ENCODE assay signal across 19 cellular contexts in genomic region chr11:95192717-95193116, GRCh38.
"Had no signal": no experiment of that assay in that cellular context is flagged by ENCODE, and none has a peak within 500 bp of the region (broad histone marks: within the 10 kb centered on the region; RNA-seq: fewer than 3 reads in every experiment).

No MANE protein-coding gene starts in this region.

- H3K36me3 ChIP-seq: breast epithelium had no signal

- H3K4me3 Mint-ChIP-seq: activated CD8-positive, alpha-beta T cell treated with anti-CD3 and anti-CD28 coated beads, Interleukin-2, amount 10 ng/mL, durations not matched to agents 7 days and 5 days; activated naive CD8-positive, alpha-beta T cell treated with anti-CD3 and anti-CD28 coated beads, Interleukin-2, amount 50 U/mL, for 24 hours had no signal

- H3K4me1 ChIP-seq: breast epithelium had no signal

- H3K9me3 Mint-ChIP-seq: activated naive CD8-positive, alpha-beta T cell treated with anti-CD3 and anti-CD28 coated beads, Interleukin-2, amount 50 U/mL, for 24 hours had no signal

- ATAC-seq: activated CD8-positive, alpha-beta T cell treated with anti-CD3 and anti-CD28 coated beads, Interleukin-2, amount 10 ng/mL, durations not matched to agents 7 days and 5 days; activated naive CD4-positive, alpha-beta T cell treated with anti-CD3 and anti-CD28 coated beads, Interleukin-2, amount 50 U/mL, for 72 hours; activated naive CD8-positive, alpha-beta T cell treated with anti-CD3 and anti-CD28 coated beads, Interleukin-2, amount 50 U/mL, for 24 hours had no signal

- H3K27me3 Mint-ChIP-seq: activated naive CD8-positive, alpha-beta T cell treated with anti-CD3 and anti-CD28 coated beads, Interleukin-2, amount 50 U/mL, for 24 hours had no signal

- H3K27ac Mint-ChIP-seq: activated CD8-positive, alpha-beta T cell treated with anti-CD3 and anti-CD28 coated beads, Interleukin-2, amount 10 ng/mL, durations not matched to agents 7 days and 5 days; activated naive CD4-positive, alpha-beta T cell treated with anti-CD3 and anti-CD28 coated beads, Interleukin-2, amount 50 U/mL, for 72 hours; activated naive CD8-positive, alpha-beta T cell treated with anti-CD3 and anti-CD28 coated beads, Interleukin-2, amount 50 U/mL, for 24 hours had no signal

- H3K9me3 ChIP-seq: breast epithelium had no signal

- DNase-seq: activated CD4-positive, alpha-beta T cell treated with anti-CD3 and anti-CD28 coated beads for 4 hours; activated CD8-positive, alpha-beta memory T cell treated with anti-CD3 and anti-CD28 coated beads, Interleukin-2, amount 50 U/mL, for 48 hours; activated CD8-positive, alpha-beta T cell treated with anti-CD3 and anti-CD28 coated beads, Interleukin-2, amount 10 ng/mL, durations not matched to agents 7 days and 5 days; activated naive CD8-positive, alpha-beta T cell treated with anti-CD3 and anti-CD28 coated beads, Interleukin-2, amount 50 U/mL, for 24 hours; activated T-cell treated with anti-CD3 and anti-CD28 coated beads, Interleukin-2, amount 50 U/mL, for 1 hour; central memory CD4-positive, alpha-beta T cell; Kasumi-1; KBM-7; NCI-H1105 treated with DMSO at 0.1 percent for 48 hours; NCI-H1436 treated with DMSO at 0.1 percent for 48 hours; NCI-H187 treated with DMSO at 0.1 percent for 48 hours; NCI-H2171; NCI-H2227 treated with DMSO at 0.1 percent for 48 hours; NCI-H446 treated with DMSO at 0.1 percent for 48 hours; NCI-H524 treated with DMSO at 0.1 percent for 48 hours; SIG-M5; T-helper 1 cell had no signal

- H3K27me3 ChIP-seq: breast epithelium had no signal

- H3K4me3 ChIP-seq: breast epithelium had no signal
